23 cellular contexts compared by ENCODE assay signal in genomic region chr2:150188177-150188576, GRCh38.
DNase-seq lines count a peak whose midpoint lies in the region; ATAC-seq and TF ChIP-seq lines count a peak whose summit lies in the region.
"Had no signal": no experiment of that assay in that cellular context is flagged by ENCODE, and none has a peak within 500 bp of the region (broad histone marks: within the 10 kb centered on the region; RNA-seq: fewer than 3 reads in every experiment).

No MANE protein-coding gene starts in this region.

- intact Hi-C loops in MCF 10A (cut with micrococcal nuclease) (loop anchor here (2.0 to 5.0 kb wide), 3 partner anchors 299 to 1049 kb away; partner anchors contain the start of gene RND3), breast epithelium (cut with DNase I; ENCODE audit: low total_unique reads) (no loop called here)

- H3K4me1 ChIP-seq in breast epithelium, result no peaks in the 10 kb centered on the region
- H3K4me1 ChIP-seq in skeletal muscle satellite cell (ENCODE audit: control insufficient read depth, insufficient read depth, low read length), result peaks cover 17% of the 10 kb centered on the region
- H3K4me1 ChIP-seq: vagina had no signal

- POLR2A ChIA-PET in MCF 10A (lab: Yijun Ruan, JAX), result interaction anchor here (0.5 to 3.2 kb wide), 15 partner anchors 12 to 429 kb away, joined by 3 to 30 read pairs (median 5); no protein-coding TSS in a partner anchor

- H3K9me3 ChIP-seq in breast epithelium (no peaks in the 10 kb centered on the region), skeletal muscle satellite cell (replicated peaks; ENCODE audit: low read length) (no peaks in the 10 kb centered on the region)
- H3K9me3 ChIP-seq: vagina had no signal

- TF ChIP-seq POLR2A in breast epithelium (IDR thresholded peaks at IDR 0.05), result no peak

- H3K36me3 ChIP-seq in breast epithelium (no peaks in the 10 kb centered on the region), skeletal muscle satellite cell (ENCODE audit: insufficient read depth, low read length) (no peaks in the 10 kb centered on the region)
- H3K36me3 ChIP-seq: vagina had no signal

- H3K4me1 Mint-ChIP-seq in MCF 10A (ENCODE audit: insufficient read depth, unreplicated experiment), result peaks cover 20% of the 10 kb centered on the region
- H3K4me1 Mint-ChIP-seq: activated CD4-positive, alpha-beta T cell treated with anti-CD3 and anti-CD28 coated beads, Interleukin-2, amount 10 ng/mL, durations not matched to agents 7 days and 5 days; CD4-positive, CD25-positive, alpha-beta regulatory T cell; naive thymus-derived CD4-positive, alpha-beta T cell had no signal

- ATAC-seq in SK-N-SH treated with all-trans-retinoic acid at 6 μM for 48 hours (peak; percentile 45), GM19463 (IDR thresholded peaks at IDR 0.05; ENCODE audit: unreplicated experiment) (no peak)
- ATAC-seq: HCT116; naive thymus-derived CD4-positive, alpha-beta T cell; Right ventricle myocardium inferior had no signal

- no peaks in the 10 kb centered on the region for H3K36me3 Mint-ChIP-seq in MCF 10A (ENCODE audit: insufficient read depth, unreplicated experiment)
- H3K36me3 Mint-ChIP-seq: CD4-positive, CD25-positive, alpha-beta regulatory T cell; naive thymus-derived CD4-positive, alpha-beta T cell had no signal

- peak overlapping the region; percentile 60 for H3K27ac Mint-ChIP-seq in MCF 10A (ENCODE audit: low read depth, unreplicated experiment)
- H3K27ac Mint-ChIP-seq: activated CD4-positive, alpha-beta T cell treated with anti-CD3 and anti-CD28 coated beads, Interleukin-2, amount 10 ng/mL, durations not matched to agents 7 days and 5 days; CD4-positive, CD25-positive, alpha-beta regulatory T cell; naive thymus-derived CD4-positive, alpha-beta T cell had no signal

- H3K4me3 ChIP-seq in breast epithelium (no peak overlapping the region), fibroblast of mammary gland (ENCODE audit: control insufficient read depth, low read depth, low read length) (no peak overlapping the region), skeletal muscle satellite cell (ENCODE audit: low read length) (no peak overlapping the region)
- H3K4me3 ChIP-seq: smooth muscle cell, vagina had no signal

- peak overlapping the region; percentile 4 for H3K4me3 Mint-ChIP-seq in MCF 10A (ENCODE audit: unreplicated experiment)
- H3K4me3 Mint-ChIP-seq: activated CD4-positive, alpha-beta T cell treated with anti-CD3 and anti-CD28 coated beads, Interleukin-2, amount 10 ng/mL, durations not matched to agents 7 days and 5 days; CD4-positive, CD25-positive, alpha-beta regulatory T cell; naive thymus-derived CD4-positive, alpha-beta T cell had no signal

- no peaks in the 10 kb centered on the region for H3K27me3 Mint-ChIP-seq in MCF 10A (ENCODE audit: insufficient read depth, unreplicated experiment)
- H3K27me3 Mint-ChIP-seq: activated CD4-positive, alpha-beta T cell treated with anti-CD3 and anti-CD28 coated beads, Interleukin-2, amount 10 ng/mL, durations not matched to agents 7 days and 5 days; CD4-positive, CD25-positive, alpha-beta regulatory T cell; naive thymus-derived CD4-positive, alpha-beta T cell had no signal

- no peak overlapping the region for H3K9ac ChIP-seq in skeletal muscle satellite cell (ENCODE audit: low read depth, low read length)

- peak; percentile 51 for DNase-seq in MCF 10A (ENCODE audit: unreplicated experiment)
- DNase-seq in breast epithelium (ENCODE audit: low spot score in 2 of 2), result no peak
- DNase-seq in fibroblast of mammary gland (ENCODE audit: low read depth), result peak; percentile 56
- DNase-seq in activated CD4-positive, alpha-beta T cell treated with anti-CD3 and anti-CD28 coated beads for 4 hours, result no peak
- DNase-seq in G401 (ENCODE audit: low spot score), result no peak
- DNase-seq: activated CD4-positive, alpha-beta T cell treated with anti-CD3 and anti-CD28 coated beads, Interleukin-2, amount 10 ng/mL, durations not matched to agents 7 days and 5 days; activated CD8-positive, alpha-beta memory T cell treated with anti-CD3 and anti-CD28 coated beads, Interleukin-2, amount 50 U/mL, for 48 hours; activated gamma-delta T cell; amniotic stem cell; CD4-positive, CD25-positive, alpha-beta regulatory T cell; DMS53; hippocampal formation; islet precursor cell; naive thymus-derived CD4-positive, alpha-beta T cell; NCI-H1694; NK-92 treated with Interleukin-12 subunit alpha and Interleukin-12 subunit beta, amount 100 ng/mL, for 24 hours had no signal

- no peaks in the 10 kb centered on the region for H3K9me3 Mint-ChIP-seq in MCF 10A (ENCODE audit: unreplicated experiment)
- H3K9me3 Mint-ChIP-seq: activated CD4-positive, alpha-beta T cell treated with anti-CD3 and anti-CD28 coated beads, Interleukin-2, amount 10 ng/mL, durations not matched to agents 7 days and 5 days had no signal

- TF ChIP-seq CTCF in MCF 10A (IDR thresholded peaks at IDR 0.05; ENCODE audit: unreplicated experiment), result no peak
- no peak for TF ChIP-seq CTCF in breast epithelium (IDR thresholded peaks at IDR 0.05)
- no peak for TF ChIP-seq CTCF in fibroblast of mammary gland (conservative IDR thresholded peaks at IDR 0.05; ENCODE audit: control insufficient read depth, insufficient read depth, low read depth, low read length)

- peak overlapping the region; percentile 19 for H3K4me2 ChIP-seq in skeletal muscle satellite cell (ENCODE audit: low read length)
- H3K4me2 ChIP-seq: smooth muscle cell had no signal

- H3K27me3 ChIP-seq in breast epithelium (no peaks in the 10 kb centered on the region), skeletal muscle satellite cell (ENCODE audit: control insufficient read depth, insufficient read depth, low read length) (no peaks in the 10 kb centered on the region)
- H3K27me3 ChIP-seq: vagina had no signal

- H3K27ac ChIP-seq in breast epithelium, result no peak overlapping the region
- H3K27ac ChIP-seq: vagina had no signal

- BruUV-seq in MCF 10A (replicated peaks; lab: Mats Ljungman, UMichigan), result no TSS peak

- in situ Hi-C loops in G401 (cut with HindIII; ENCODE audit: low sequenced_read_pairs), result no loop called here

- CTCF ChIA-PET in MCF 10A (lab: Yijun Ruan, JAX), result interaction anchor here (0.6 to 1.8 kb wide), 9 partner anchors 107 to 1051 kb away, joined by 3 to 6 read pairs (median 4); no protein-coding TSS in a partner anchor

TF ChIP-seq in SK-N-SH treated with all-trans-retinoic acid at 6 μM for 48 hours, 23 proteins besides CTCF, POLR2A, EP300 and RAD21:
- TF ChIP-seq ISL1 (CRISPR knock-in tag; IDR thresholded peaks at IDR 0.05), result peak; percentile 27; the same call in 1 of the 2 replicates
- TF ChIP-seq, protein P1, sequence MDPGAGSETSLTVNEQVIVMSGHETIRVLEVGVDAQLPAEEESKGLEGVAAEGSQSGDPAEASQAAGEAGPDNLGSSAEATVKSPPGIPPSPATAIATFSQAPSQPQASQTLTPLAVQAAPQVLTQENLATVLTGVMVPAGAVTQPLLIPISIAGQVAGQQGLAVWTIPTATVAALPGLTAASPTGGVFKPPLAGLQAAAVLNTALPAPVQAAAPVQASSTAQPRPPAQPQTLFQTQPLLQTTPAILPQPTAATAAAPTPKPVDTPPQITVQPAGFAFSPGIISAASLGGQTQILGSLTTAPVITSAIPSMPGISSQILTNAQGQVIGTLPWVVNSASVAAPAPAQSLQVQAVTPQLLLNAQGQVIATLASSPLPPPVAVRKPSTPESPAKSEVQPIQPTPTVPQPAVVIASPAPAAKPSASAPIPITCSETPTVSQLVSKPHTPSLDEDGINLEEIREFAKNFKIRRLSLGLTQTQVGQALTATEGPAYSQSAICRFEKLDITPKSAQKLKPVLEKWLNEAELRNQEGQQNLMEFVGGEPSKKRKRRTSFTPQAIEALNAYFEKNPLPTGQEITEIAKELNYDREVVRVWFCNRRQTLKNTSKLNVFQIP (CRISPR knock-in tag; IDR thresholded peaks at IDR 0.05; ENCODE audit: borderline replicate concordance, low read depth), result no peak
- TF ChIP-seq, protein P2, sequence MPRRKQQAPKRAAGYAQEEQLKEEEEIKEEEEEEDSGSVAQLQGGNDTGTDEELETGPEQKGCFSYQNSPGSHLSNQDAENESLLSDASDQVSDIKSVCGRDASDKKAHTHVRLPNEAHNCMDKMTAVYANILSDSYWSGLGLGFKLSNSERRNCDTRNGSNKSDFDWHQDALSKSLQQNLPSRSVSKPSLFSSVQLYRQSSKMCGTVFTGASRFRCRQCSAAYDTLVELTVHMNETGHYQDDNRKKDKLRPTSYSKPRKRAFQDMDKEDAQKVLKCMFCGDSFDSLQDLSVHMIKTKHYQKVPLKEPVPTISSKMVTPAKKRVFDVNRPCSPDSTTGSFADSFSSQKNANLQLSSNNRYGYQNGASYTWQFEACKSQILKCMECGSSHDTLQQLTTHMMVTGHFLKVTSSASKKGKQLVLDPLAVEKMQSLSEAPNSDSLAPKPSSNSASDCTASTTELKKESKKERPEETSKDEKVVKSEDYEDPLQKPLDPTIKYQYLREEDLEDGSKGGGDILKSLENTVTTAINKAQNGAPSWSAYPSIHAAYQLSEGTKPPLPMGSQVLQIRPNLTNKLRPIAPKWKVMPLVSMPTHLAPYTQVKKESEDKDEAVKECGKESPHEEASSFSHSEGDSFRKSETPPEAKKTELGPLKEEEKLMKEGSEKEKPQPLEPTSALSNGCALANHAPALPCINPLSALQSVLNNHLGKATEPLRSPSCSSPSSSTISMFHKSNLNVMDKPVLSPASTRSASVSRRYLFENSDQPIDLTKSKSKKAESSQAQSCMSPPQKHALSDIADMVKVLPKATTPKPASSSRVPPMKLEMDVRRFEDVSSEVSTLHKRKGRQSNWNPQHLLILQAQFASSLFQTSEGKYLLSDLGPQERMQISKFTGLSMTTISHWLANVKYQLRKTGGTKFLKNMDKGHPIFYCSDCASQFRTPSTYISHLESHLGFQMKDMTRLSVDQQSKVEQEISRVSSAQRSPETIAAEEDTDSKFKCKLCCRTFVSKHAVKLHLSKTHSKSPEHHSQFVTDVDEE (CRISPR knock-in tag; IDR thresholded peaks at IDR 0.05), result no peak

Comparison
In these comparisons a context has a peak if more than half of its experiments do, and no peak if none do; other contexts are left out.
1. DNase-seq: peak in MCF 10A (single experiment) and fibroblast of mammary gland (single experiment); none in breast epithelium (0 of 2), activated CD4-positive, alpha-beta T cell treated with anti-CD3 and anti-CD28 coated beads for 4 hours (0 of 2) and G401 (single experiment).